In genomic region chr12:120368789-120369475, GRCh38 we compare ENCODE assay signal across 8 cellular contexts. TPM values are rescaled to one million over a fixed set of nuclear protein-coding genes. Genes with fewer than 3 reads are reported as not detected.
DNase-seq lines count a peak whose midpoint lies in the region; ATAC-seq lines count a peak whose summit lies in the region.

Gene MSI1, minus strand, starts transcription at chr12:120369164. Its CDS starts 73 bp downstream, at chr12:120369091.

- peak within 1 kb of the TSS; percentile 59 for H3K4me3 Mint-ChIP-seq in activated T-helper 17 cell treated with anti-CD3 and anti-CD28 coated beads, Interleukin-2, amount 50 U/mL, for 72 hours
- H3K4me3 Mint-ChIP-seq in stimulated activated effector memory CD8-positive, alpha-beta T cell treated with anti-CD3 and anti-CD28 coated beads, Interleukin-12 subunit alpha, Interleukin-12 subunit beta, amount 100 ng/mL, for 72 hours: peak within 1 kb of the TSS; percentile 71

- peaks cover 29% of the 10 kb centered on the region for H3K27me3 ChIP-seq in iPS-20b (ENCODE audit: insufficient read depth, low read length)

- peak; percentile 23 for ATAC-seq in activated T-helper 17 cell treated with anti-CD3 and anti-CD28 coated beads, Interleukin-2, amount 50 U/mL, for 72 hours (replicated peaks)
- peak; percentile 17 for ATAC-seq in stimulated activated effector memory CD8-positive, alpha-beta T cell treated with anti-CD3 and anti-CD28 coated beads, Interleukin-12 subunit alpha, Interleukin-12 subunit beta, amount 100 ng/mL, for 72 hours

- peak within 1 kb of the TSS; percentile 54 for H3K27ac ChIP-seq in iPS-20b (ENCODE audit: low read length)

- peaks cover 27% of the 10 kb centered on the region for H3K36me3 ChIP-seq in iPS-20b (ENCODE audit: insufficient read depth, low read depth, low read length)

- H3K4me3 ChIP-seq in iPS-20b (ENCODE audit: low read length): peak within 1 kb of the TSS; percentile 86

- no peaks in the 10 kb centered on the region for H3K4me1 Mint-ChIP-seq in activated T-helper 17 cell treated with anti-CD3 and anti-CD28 coated beads, Interleukin-2, amount 50 U/mL, for 72 hours
- peaks cover 25% of the 10 kb centered on the region for H3K4me1 Mint-ChIP-seq in stimulated activated effector memory CD8-positive, alpha-beta T cell treated with anti-CD3 and anti-CD28 coated beads, Interleukin-12 subunit alpha, Interleukin-12 subunit beta, amount 100 ng/mL, for 72 hours

- no peaks in the 10 kb centered on the region for H3K9me3 ChIP-seq in iPS-20b (ENCODE audit: insufficient read depth, low read depth, low read length)

- peak within 1 kb of the TSS; percentile 87; the same call in 1 of the 2 replicates for H3K9ac ChIP-seq in iPS-20b (ENCODE audit: low read depth, low read length)

- H3K27me3 Mint-ChIP-seq in activated T-helper 17 cell treated with anti-CD3 and anti-CD28 coated beads, Interleukin-2, amount 50 U/mL, for 72 hours: peaks cover 59% of the 10 kb centered on the region

- H3K36me3 Mint-ChIP-seq in activated T-helper 17 cell treated with anti-CD3 and anti-CD28 coated beads, Interleukin-2, amount 50 U/mL, for 72 hours (ENCODE audit: low read depth): peaks cover 14% of the 10 kb centered on the region
- H3K36me3 Mint-ChIP-seq in stimulated activated effector memory CD8-positive, alpha-beta T cell treated with anti-CD3 and anti-CD28 coated beads, Interleukin-12 subunit alpha, Interleukin-12 subunit beta, amount 100 ng/mL, for 72 hours: peaks cover 7% of the 10 kb centered on the region

- H3K9me3 Mint-ChIP-seq in activated T-helper 17 cell treated with anti-CD3 and anti-CD28 coated beads, Interleukin-2, amount 50 U/mL, for 72 hours: no peaks in the 10 kb centered on the region
- no peaks in the 10 kb centered on the region for H3K9me3 Mint-ChIP-seq in stimulated activated effector memory CD8-positive, alpha-beta T cell treated with anti-CD3 and anti-CD28 coated beads, Interleukin-12 subunit alpha, Interleukin-12 subunit beta, amount 100 ng/mL, for 72 hours

- peaks cover 19% of the 10 kb centered on the region for H3K4me1 ChIP-seq in iPS-20b (ENCODE audit: insufficient read depth, low read length)

- peak; percentile 47 for DNase-seq in NCI-H146 (lab: John Stamatoyannopoulos, UW)
- DNase-seq in NCI-H146 treated with DMSO at 0.1 percent for 48 hours (lab: John Stamatoyannopoulos, UW; ENCODE audit: unreplicated experiment): no peak
- no peak for DNase-seq in stimulated activated effector memory CD8-positive, alpha-beta T cell treated with anti-CD3 and anti-CD28 coated beads, Interleukin-12 subunit alpha, Interleukin-12 subunit beta, amount 100 ng/mL, for 72 hours (ENCODE audit: low spot score in 2 of 2)
- no peak for DNase-seq in SKM-1 treated with dmso at 0.1 percent for 144 hours (lab: John Stamatoyannopoulos, UW; ENCODE audit: unreplicated experiment)
- no peak for DNase-seq in OCI-M2 (lab: John Stamatoyannopoulos, UW; ENCODE audit: unreplicated experiment)
- DNase-seq in activated effector memory CD4-positive, alpha-beta T cell treated with Interleukin-2 at 50 U/mL for 16 hours: no peak

- H3K27ac Mint-ChIP-seq in activated T-helper 17 cell treated with anti-CD3 and anti-CD28 coated beads, Interleukin-2, amount 50 U/mL, for 72 hours: no peak within 1 kb of the TSS
- H3K27ac Mint-ChIP-seq in stimulated activated effector memory CD8-positive, alpha-beta T cell treated with anti-CD3 and anti-CD28 coated beads, Interleukin-12 subunit alpha, Interleukin-12 subunit beta, amount 100 ng/mL, for 72 hours: peak within 1 kb of the TSS; percentile 18

RNA-seq across cellular contexts. Expression of gene MSI1, which starts in this region (rescaled TPM):
- under 1 TPM in 1 of 2 donors, not detected in 1; 0.24 TPM for total RNA-seq in activated T-helper 17 cell treated with anti-CD3 and anti-CD28 coated beads, Interleukin-2, amount 50 U/mL, for 72 hours

Comparison
In these comparisons a context has a peak if more than half of its experiments do, and no peak if none do; other contexts are left out.
1. Peak in ATAC-seq in activated T-helper 17 cell treated with anti-CD3 and anti-CD28 coated beads, Interleukin-2, amount 50 U/mL, for 72 hours; RNA of the gene not detected or under 1 TPM.